16 cellular contexts compared by ENCODE assay signal in genomic region chr18:70555046-70555445, GRCh38.
DNase-seq lines count a peak whose midpoint lies in the region; ATAC-seq and TF ChIP-seq lines count a peak whose summit lies in the region.
"Had no signal": no experiment of that assay in that cellular context is flagged by ENCODE, and none has a peak within 500 bp of the region (broad histone marks: within the 10 kb centered on the region; RNA-seq: fewer than 3 reads in every experiment).

No MANE protein-coding gene starts in this region.

- DNase-seq in Karpas-422, result peak; percentile 92
- DNase-seq in NB4 (ENCODE audit: low read depth), result peak; percentile 16
- peak; percentile 51 to 67 for DNase-seq in NCI-H1930 (lab: John Stamatoyannopoulos, UW)
- DNase-seq in OCI-M1 (lab: John Stamatoyannopoulos, UW), result peak; percentile 4
- no peak for DNase-seq in T-cell
- DNase-seq in uterus, result no peak
- DNase-seq: CD4-positive, CD25-positive, alpha-beta regulatory T cell; NCI-H1048; NCI-H446; NCI-H774; SIG-M5 had no signal

- H3K27ac ChIP-seq in Karpas-422 (ENCODE audit: low read length) (peak overlapping the region; percentile 95), uterus (no peak overlapping the region)

- no peak overlapping the region for H3K4me3 Mint-ChIP-seq in T-cell
- H3K4me3 Mint-ChIP-seq: B cell; CD4-positive, CD25-positive, alpha-beta regulatory T cell; T-helper 1 cell treated with Interleukin-12 subunit alpha and Interleukin-12 subunit beta and Interleukin-4 antibody, amounts not matched to agents 30 μg/mL and 1 μg/mL, for 36 hours had no signal

- H3K4me1 Mint-ChIP-seq in T-cell, result peaks cover 4 to 15% (median 12%) of the 10 kb centered on the region in 3 donors
- H3K4me1 Mint-ChIP-seq: B cell had no signal

- no peaks in the 10 kb centered on the region for H3K27me3 Mint-ChIP-seq in T-cell
- H3K27me3 Mint-ChIP-seq: B cell; CD4-positive, CD25-positive, alpha-beta regulatory T cell had no signal

- H3K79me2 ChIP-seq in Karpas-422 (ENCODE audit: low read length), result no peaks in the 10 kb centered on the region

- no peaks in the 10 kb centered on the region for H3K36me3 Mint-ChIP-seq in T-cell
- H3K36me3 Mint-ChIP-seq: CD4-positive, CD25-positive, alpha-beta regulatory T cell had no signal

- no peak overlapping the region for H3K27ac Mint-ChIP-seq in T-cell
- H3K27ac Mint-ChIP-seq: B cell; CD4-positive, CD25-positive, alpha-beta regulatory T cell; T-helper 1 cell treated with Interleukin-12 subunit alpha and Interleukin-12 subunit beta and Interleukin-4 antibody, amounts not matched to agents 30 μg/mL and 1 μg/mL, for 36 hours had no signal

- no peak for TF ChIP-seq CTCF in NB4 (IDR thresholded peaks at IDR 0.05; ENCODE audit: low read depth, low read length)
- TF ChIP-seq CTCF in uterus (IDR thresholded peaks at IDR 0.05), result no peak

- H3K9me2 ChIP-seq in Karpas-422 (replicated peaks; ENCODE audit: insufficient read depth, low read length), result no peaks in the 10 kb centered on the region

- H3K4me1 ChIP-seq in Karpas-422 (ENCODE audit: low read length) (peaks cover 66% of the 10 kb centered on the region), uterus (no peaks in the 10 kb centered on the region)

- CTCF ChIA-PET in T-cell (lab: Charles Lee), result no interaction called here

- H3K4me3 ChIP-seq in Karpas-422 (ENCODE audit: low read length), result peak overlapping the region; percentile 46
- H3K4me3 ChIP-seq in NB4 (ENCODE audit: low read depth, low read length), result no peak overlapping the region
- H3K4me3 ChIP-seq in uterus, result no peak overlapping the region

- POLR2A ChIA-PET in T-cell (lab: Charles Lee), result no interaction called here

- no peak for ATAC-seq in T-cell (replicated peaks in 1 of 4)
- ATAC-seq in GM21825 (IDR thresholded peaks at IDR 0.05; ENCODE audit: unreplicated experiment), result no peak
- ATAC-seq in HG02678 (IDR thresholded peaks at IDR 0.05; ENCODE audit: unreplicated experiment), result no peak
- ATAC-seq: HCT116 had no signal

- H3K9ac ChIP-seq in Karpas-422 (ENCODE audit: low read length), result peak overlapping the region; percentile 49

- TF ChIP-seq POLR2A in NB4 (IDR thresholded peaks at IDR 0.05; ENCODE audit: extremely low read depth, insufficient read length) (no peak), uterus (IDR thresholded peaks at IDR 0.05) (no peak)

- no peaks in the 10 kb centered on the region for H4K20me1 ChIP-seq in Karpas-422 (ENCODE audit: insufficient read depth, low read depth, low read length)

- 0 out of 2 replicates have a peak overlapping the region, but pooled peaks have one; percentile 41 for H2AFZ ChIP-seq in Karpas-422 (ENCODE audit: low read length)

- intact Hi-C loops in uterus (cut with DNase I; ENCODE audit: low total_unique reads), result no loop called here

- H3K36me3 ChIP-seq in Karpas-422 (ENCODE audit: insufficient read depth, low read length), result no peaks in the 10 kb centered on the region
- H3K36me3 ChIP-seq in uterus, result no peaks in the 10 kb centered on the region

- H3K9me3 ChIP-seq in Karpas-422 (ENCODE audit: low read length), result no peaks in the 10 kb centered on the region
- H3K9me3 ChIP-seq in uterus, result no peaks in the 10 kb centered on the region

- peaks cover under 1 to 5% (median under 1%) of the 10 kb centered on the region in 3 donors for H3K9me3 Mint-ChIP-seq in T-cell
- H3K9me3 Mint-ChIP-seq: T-helper 1 cell treated with Interleukin-12 subunit alpha and Interleukin-12 subunit beta and Interleukin-4 antibody, amounts not matched to agents 30 μg/mL and 1 μg/mL, for 36 hours had no signal

- H3K4me2 ChIP-seq in Karpas-422 (ENCODE audit: low read depth, low read length, poor library complexity, severe bottlenecking), result peak overlapping the region; percentile 74

- H3K27me3 ChIP-seq in Karpas-422 (ENCODE audit: low read length) (no peaks in the 10 kb centered on the region), uterus (no peaks in the 10 kb centered on the region)

Comparison
In these comparisons a context has a peak if more than half of its experiments do, and no peak if none do; other contexts are left out.
1. DNase-seq: peak in Karpas-422 (single experiment), NB4 (single experiment), NCI-H1930 (2 of 2) and OCI-M1 (single experiment); none in T-cell (0 of 34) and uterus (0 of 2).